26 cellular contexts compared by ENCODE assay signal in genomic region chr1:62833529-62833928, GRCh38.
"Had no signal": no experiment of that assay in that cellular context is flagged by ENCODE, and none has a peak within 500 bp of the region (broad histone marks: within the 10 kb centered on the region; RNA-seq: fewer than 3 reads in every experiment).

No MANE protein-coding gene starts in this region.

- FAIRE-seq: islet of Langerhans, keratinocyte had no signal

- H3K9me3 ChIP-seq: colonic mucosa, esophagus squamous epithelium, gastrocnemius medialis, heart right ventricle, left ventricle myocardium inferior, lower lobe of right lung, mucosa of descending colon had no signal

- H3K27ac Mint-ChIP-seq: dendritic cell treated with granulocyte-macrophage colony-stimulating factor and Interleukin-4, amounts not matched to agents 40 ng/mL and 50 ng/mL, for 4 days; effector memory CD8-positive, alpha-beta T cell; endodermal cell; mesothelial cell of epicardium had no signal

- H3K27me3 Mint-ChIP-seq: dendritic cell treated with granulocyte-macrophage colony-stimulating factor and Interleukin-4, amounts not matched to agents 40 ng/mL and 50 ng/mL, for 4 days; effector memory CD8-positive, alpha-beta T cell; naive B cell had no signal

- H3K4me3 Mint-ChIP-seq: dendritic cell treated with granulocyte-macrophage colony-stimulating factor and Interleukin-4, amounts not matched to agents 40 ng/mL and 50 ng/mL, for 4 days; effector memory CD8-positive, alpha-beta T cell; endodermal cell; mesothelial cell of epicardium; naive B cell had no signal

- H3K4me1 Mint-ChIP-seq: endodermal cell had no signal

- ATAC-seq: effector memory CD8-positive, alpha-beta T cell; esophagus mucosa; gastrocnemius medialis; heart right ventricle; left cardiac atrium; lower lobe of right lung; mucosa of descending colon had no signal

- H3K27me3 ChIP-seq: colonic mucosa, esophagus squamous epithelium, gastrocnemius medialis, heart right ventricle had no signal

- DNase-seq: colonic mucosa; cortex of kidney; effector CD8-positive, alpha-beta T cell; effector memory CD8-positive, alpha-beta T cell; endodermal cell; erythroblast; esophagus squamous epithelium; foreskin fibroblast; foreskin melanocyte; gastrocnemius medialis; glutamatergic neuron; head of caudate nucleus; heart right ventricle; hippocampal formation; left cardiac atrium; left ventricle myocardium inferior; lower lobe of right lung; mesenchymal stem cell; mucosa of descending colon; naive B cell had no signal

- H3K4me3 ChIP-seq: colonic mucosa, esophagus squamous epithelium, gastrocnemius medialis, heart right ventricle, left ventricle myocardium inferior, lower lobe of right lung, mucosa of descending colon had no signal

- H3K4me1 ChIP-seq: colonic mucosa, esophagus squamous epithelium, gastrocnemius medialis, lower lobe of right lung had no signal

- H3K27ac ChIP-seq: colonic mucosa, epithelial cell of prostate, esophagus squamous epithelium, gastrocnemius medialis, heart right ventricle, left ventricle myocardium inferior, lower lobe of right lung had no signal

- H3K36me3 ChIP-seq: colonic mucosa, gastrocnemius medialis had no signal

- H3K9me3 Mint-ChIP-seq: dendritic cell treated with granulocyte-macrophage colony-stimulating factor and Interleukin-4, amounts not matched to agents 40 ng/mL and 50 ng/mL, for 4 days; effector memory CD8-positive, alpha-beta T cell; endodermal cell; mesothelial cell of epicardium; naive B cell had no signal
